In genomic region chr9:34252670-34253459, GRCh38 we compare ENCODE assay signal across 8 cellular contexts.
DNase-seq lines count a peak whose midpoint lies in the region; ATAC-seq, FAIRE-seq and TF ChIP-seq lines count a peak whose summit lies in the region.

No MANE protein-coding gene starts in this region.

- no peak for ATAC-seq in HG02973 (IDR thresholded peaks at IDR 0.05; ENCODE audit: unreplicated experiment)

- peak; percentile 98 for TF ChIP-seq CTCF in VCaP (conservative IDR thresholded peaks at IDR 0.05)
- peak in 2 of 3 donors; percentile 84 to 90 for TF ChIP-seq CTCF in breast epithelium (IDR thresholded peaks at IDR 0.05)
- peak; percentile 93 to 97 (median 95) for TF ChIP-seq CTCF in keratinocyte (optimal IDR thresholded peaks at IDR 0.05 in 1 of 3, IDR thresholded peaks at IDR 0.05 in 1 of 3, conservative IDR thresholded peaks at IDR 0.05 in 1 of 3; ENCODE audit: extremely low read depth in 1 of 3, insufficient read depth in 2 of 3, low read length in 3 of 3)

- peaks cover 10% of the 10 kb centered on the region for H3K9me1 ChIP-seq in keratinocyte (ENCODE audit: control insufficient read depth, extremely low read depth, insufficient read depth, low read length)

- peak; percentile 76 for FAIRE-seq in keratinocyte (lab: Jason Lieb, UNC)

- DNase-seq in NCI-H82 (lab: John Stamatoyannopoulos, UW) (peak; percentile 71), NCI-H82 treated with DMSO at 0.1 percent for 48 hours (lab: John Stamatoyannopoulos, UW; ENCODE audit: unreplicated experiment) (no peak), MG63 (peak; percentile 65), breast epithelium (ENCODE audit: low spot score in 2 of 2) (peak; percentile 57 to 63), keratinocyte (ENCODE audit: low read depth, low spot score) (no peak)
- peak; percentile 9 to 24 for DNase-seq in stimulated activated CD4-positive, alpha-beta T cell treated with anti-CD3 and anti-CD28 coated beads, Interleukin-1b, Interleukin-23, amount 100 ng/mL, for 1 hour (ENCODE audit: low read depth in 2 of 2)

- TF ChIP-seq POLR2A in breast epithelium (IDR thresholded peaks at IDR 0.05) = no peak

- intact Hi-C loops in breast epithelium (cut with DNase I; ENCODE audit: low total_unique reads) = loop anchor here (10.0 kb wide), 1 partner anchor 128 kb away; the partner anchor contains the start of gene DCAF12

- H4K20me1 ChIP-seq in keratinocyte (ENCODE audit: control insufficient read depth, extremely low read depth, insufficient read depth, low read length) = no peaks in the 10 kb centered on the region

- H3K79me2 ChIP-seq in keratinocyte (ENCODE audit: control insufficient read depth, insufficient read depth, low read length) = peaks cover 9% of the 10 kb centered on the region

- H3K27ac ChIP-seq in VCaP = peak overlapping the region; percentile 15; the same call in 1 of the 2 replicates
- H3K27ac ChIP-seq in breast epithelium = peak overlapping the region; percentile 80 to 90
- H3K27ac ChIP-seq in keratinocyte (ENCODE audit: control insufficient read depth, insufficient read depth, low read length) = peak overlapping the region; percentile 87

- H3K27me3 ChIP-seq in MG63 = no peaks in the 10 kb centered on the region
- no peaks in the 10 kb centered on the region for H3K27me3 ChIP-seq in breast epithelium
- H3K27me3 ChIP-seq in keratinocyte (ENCODE audit: control insufficient read depth, extremely low read depth, insufficient read depth, low read length) = no peaks in the 10 kb centered on the region

- H3K36me3 ChIP-seq in MG63 = peaks cover 17% of the 10 kb centered on the region
- H3K36me3 ChIP-seq in breast epithelium = no peaks in the 10 kb centered on the region
- H3K36me3 ChIP-seq in keratinocyte (ENCODE audit: control insufficient read depth in 2 of 2, extremely low read depth in 1 of 2, insufficient read depth in 2 of 2, low read length in 2 of 2) = peaks cover 22 to 52% of the 10 kb centered on the region in 2 experiments

- H3K9me3 ChIP-seq in MG63 (no peaks in the 10 kb centered on the region), breast epithelium (no peaks in the 10 kb centered on the region), keratinocyte (ENCODE audit: control insufficient read depth, low read depth, low read length) (no peaks in the 10 kb centered on the region)

- H3K4me1 ChIP-seq in breast epithelium = peaks cover 14 to 17% of the 10 kb centered on the region in 2 donors
- peaks cover 76% of the 10 kb centered on the region for H3K4me1 ChIP-seq in keratinocyte (ENCODE audit: control insufficient read depth, extremely low read depth, insufficient read depth, low read length)

- peak overlapping the region; percentile 63 for H3K9ac ChIP-seq in keratinocyte (ENCODE audit: control insufficient read depth, extremely low read depth, insufficient read depth, low read length)

- dilution Hi-C loops in keratinocyte (cut with MboI; ENCODE audit: extremely low pct_ligation_motif_present, low sequenced_read_pairs) = no loop called here

- no peak overlapping the region for H2AFZ ChIP-seq in keratinocyte (ENCODE audit: control insufficient read depth, low read length)

- H3K4me2 ChIP-seq in keratinocyte (ENCODE audit: control insufficient read depth, extremely low read depth, insufficient read depth, low read depth, low read length) = peak overlapping the region; percentile 26

- H3K4me3 ChIP-seq in MG63 (no peak overlapping the region), breast epithelium (no peak overlapping the region), keratinocyte (ENCODE audit: control insufficient read depth in 2 of 3, extremely low read depth in 1 of 3, insufficient read depth in 2 of 3, low read depth in 1 of 3, low read length in 3 of 3) (no peak overlapping the region)

Comparison
In these comparisons a context has a peak if more than half of its experiments do, and no peak if none do; other contexts are left out.
1. DNase-seq: peak in NCI-H82 (single experiment), MG63 (single experiment), breast epithelium (2 of 2) and stimulated activated CD4-positive, alpha-beta T cell treated with anti-CD3 and anti-CD28 coated beads, Interleukin-1b, Interleukin-23, amount 100 ng/mL, for 1 hour (2 of 2); none in NCI-H82 treated with DMSO at 0.1 percent for 48 hours (single experiment) and keratinocyte (single experiment).
2. H3K27ac ChIP-seq: peak in every context shown above with its lines; median percentile 87 in keratinocyte; 85 in breast epithelium; 15 in VCaP.
3. Peak in every context shown above with its lines, with median percentiles within 50 percentile points of each other: CTCF ChIP-seq.